ENCODE assay signal across 8 cellular contexts in genomic region chr15:70508561-70509281, GRCh38.
A peak's percentile ranks its signal among the peaks of the same experiment; 100 is the strongest.
DNase-seq lines count a peak whose midpoint lies in the region; ATAC-seq and TF ChIP-seq lines count a peak whose summit lies in the region.

No MANE protein-coding gene starts in this region.

- H3K27ac ChIP-seq in cardiac muscle cell (no peak overlapping the region), heart left ventricle (peak overlapping the region in 1 of 12 donors; percentile 70), foreskin keratinocyte (peak overlapping the region; percentile 8), upper lobe of right lung (no peak overlapping the region)

- H3K4me3 ChIP-seq in cardiac muscle cell (no peak overlapping the region), heart left ventricle (no peak overlapping the region), upper lobe of right lung (no peak overlapping the region)

- intact Hi-C loops in heart left ventricle (cut with DNase I) (no loop called here), upper lobe of right lung (cut with DNase I) (no loop called here)

- ATAC-seq in heart left ventricle, result no peak
- peak; percentile 62 for ATAC-seq in foreskin keratinocyte
- ATAC-seq in upper lobe of right lung, result peak; percentile 41

- no peaks in the 10 kb centered on the region for H3K36me3 ChIP-seq in cardiac muscle cell
- no peaks in the 10 kb centered on the region for H3K36me3 ChIP-seq in heart left ventricle
- H3K36me3 ChIP-seq in upper lobe of right lung, result no peaks in the 10 kb centered on the region

- peak in 1 of 2 donors; percentile 91 for DNase-seq in cardiac muscle cell (ENCODE audit: low read depth in 1 of 2, low spot score in 1 of 2)
- no peak for DNase-seq in heart left ventricle
- peak; percentile 76 for DNase-seq in activated CD4-positive, alpha-beta T cell treated with anti-CD3 and anti-CD28 coated beads for 48 hours
- DNase-seq in foreskin keratinocyte, result peak; percentile 83 to 88
- no peak for DNase-seq in upper lobe of right lung
- DNase-seq in mesenteric fat pad (ENCODE audit: low spot score), result no peak
- DNase-seq in GM19238 (ENCODE audit: insufficient read length, low spot score), result no peak
- DNase-seq in DMS153 (lab: John Stamatoyannopoulos, UW), result no peak

- 53 to 65% (median 59%) methylated on average over 5 of the region's 5 CpGs for WGBS in heart left ventricle, 4 donors

- peaks cover 3% of the 10 kb centered on the region for H3K4me1 ChIP-seq in cardiac muscle cell (ENCODE audit: low read depth)
- peaks cover 0 to 47% (median 18%) of the 10 kb centered on the region in 12 donors for H3K4me1 ChIP-seq in heart left ventricle
- peaks cover 27% of the 10 kb centered on the region for H3K4me1 ChIP-seq in foreskin keratinocyte
- peaks cover 21% of the 10 kb centered on the region for H3K4me1 ChIP-seq in upper lobe of right lung

- no peak for TF ChIP-seq POLR2A in heart left ventricle (IDR thresholded peaks at IDR 0.05)

- peak; percentile 12 for TF ChIP-seq CTCF in cardiac muscle cell (IDR thresholded peaks at IDR 0.05; ENCODE audit: low read depth, low read length)
- TF ChIP-seq CTCF in heart left ventricle (IDR thresholded peaks at IDR 0.05), result no peak
- peak; percentile 31 for TF ChIP-seq CTCF in foreskin keratinocyte (conservative IDR thresholded peaks at IDR 0.05)
- TF ChIP-seq CTCF in upper lobe of right lung (IDR thresholded peaks at IDR 0.05), result no peak

- H3K27me3 ChIP-seq in cardiac muscle cell (no peaks in the 10 kb centered on the region), heart left ventricle (no peaks in the 10 kb centered on the region), foreskin keratinocyte (peaks cover 16% of the 10 kb centered on the region), upper lobe of right lung (no peaks in the 10 kb centered on the region)

- H3K9me3 ChIP-seq in cardiac muscle cell (ENCODE audit: low read depth), result no peaks in the 10 kb centered on the region
- peaks cover 0 to 44% (median 14%) of the 10 kb centered on the region in 12 donors for H3K9me3 ChIP-seq in heart left ventricle
- peaks cover 20% of the 10 kb centered on the region for H3K9me3 ChIP-seq in upper lobe of right lung

Comparison
In these comparisons a context has a peak if more than half of its experiments do, and no peak if none do; other contexts are left out.
1. CTCF ChIP-seq: peak in cardiac muscle cell (single experiment) and foreskin keratinocyte (single experiment); none in heart left ventricle (0 of 12) and upper lobe of right lung (single experiment).
2. DNase-seq: peak in activated CD4-positive, alpha-beta T cell treated with anti-CD3 and anti-CD28 coated beads for 48 hours (single experiment) and foreskin keratinocyte (2 of 2); none in heart left ventricle (0 of 5), upper lobe of right lung (single experiment), mesenteric fat pad (single experiment), GM19238 (single experiment) and DMS153 (single experiment).
3. ATAC-seq: peak in foreskin keratinocyte (single experiment) and upper lobe of right lung (single experiment); none in heart left ventricle (0 of 4).